Comparison of ENCODE assay signal across 13 cellular contexts in the genomic region with DNA sequence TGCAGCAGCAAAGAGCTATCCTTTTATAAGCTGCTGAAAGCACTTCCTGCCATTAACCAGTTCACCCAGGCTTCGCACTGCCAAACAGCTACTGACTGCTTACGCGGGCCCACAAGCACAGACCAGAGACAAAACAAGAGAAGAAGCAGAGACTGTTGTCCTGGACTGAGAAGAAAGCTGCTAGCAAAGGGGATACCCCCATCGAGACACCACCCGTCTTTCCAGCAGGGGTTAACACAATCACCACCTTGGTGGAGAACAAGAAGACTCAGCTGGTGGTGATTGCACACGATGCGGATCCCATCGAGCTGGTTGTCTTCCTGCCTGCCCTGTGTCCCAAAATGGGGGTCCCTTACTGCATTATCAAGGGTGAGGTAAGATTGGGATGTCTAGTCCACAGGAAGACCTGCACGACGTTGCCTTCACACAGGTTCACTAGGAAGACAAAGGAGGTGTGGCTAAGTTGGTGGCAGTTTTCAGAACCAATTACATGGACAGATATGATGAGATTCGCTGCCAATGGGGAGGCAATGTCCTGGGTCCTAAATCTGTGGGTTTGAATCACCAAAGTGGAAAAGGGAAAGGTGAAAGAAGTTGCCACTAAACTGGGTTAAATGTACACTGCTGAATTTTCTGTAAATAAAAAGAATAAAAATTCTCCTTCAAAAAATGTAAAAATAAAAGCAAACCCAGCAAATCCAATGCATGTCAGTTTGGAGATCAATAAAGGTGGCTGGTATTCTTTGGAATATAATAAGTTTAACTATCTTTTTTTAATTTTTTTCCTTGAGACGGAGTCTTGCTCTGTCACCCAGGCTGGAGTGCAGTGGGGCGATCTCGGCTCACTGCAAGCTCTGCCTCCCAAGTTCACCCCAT. TPM values are rescaled to one million over a fixed set of nuclear protein-coding genes. Genes with fewer than 3 reads are reported as not detected.
DNase-seq lines count a peak whose midpoint lies in the region; ATAC-seq and TF ChIP-seq lines count a peak whose summit lies in the region.
"Had no signal": no experiment of that assay in that cellular context is flagged by ENCODE, and none has a peak within 500 bp of the region (broad histone marks: within the 10 kb centered on the region; RNA-seq: fewer than 3 reads in every experiment).

No MANE protein-coding gene starts in this region.

- H3K27ac Mint-ChIP-seq in osteocyte (ENCODE audit: unreplicated experiment) = no peak overlapping the region

- no peak overlapping the region for H3K9ac ChIP-seq in iPS-15b (ENCODE audit: low read depth, low read length)
- H3K9ac ChIP-seq: KMS-11 had no signal

- no peaks in the 10 kb centered on the region for H3K36me3 ChIP-seq in iPS-15b (ENCODE audit: control insufficient read depth, insufficient read depth, low read length)
- no peaks in the 10 kb centered on the region for H3K36me3 ChIP-seq in uterus
- H3K36me3 ChIP-seq in prostate gland = no peaks in the 10 kb centered on the region
- H3K36me3 ChIP-seq: sigmoid colon had no signal

- WGBS in prostate gland = 49% methylated on average over 14 of the region's 14 CpGs

- H3K36me3 Mint-ChIP-seq in osteocyte (ENCODE audit: unreplicated experiment) = no peaks in the 10 kb centered on the region

- no peaks in the 10 kb centered on the region for H3K4me1 ChIP-seq in iPS-15b (ENCODE audit: control insufficient read depth, insufficient read depth, low read length)
- no peaks in the 10 kb centered on the region for H3K4me1 ChIP-seq in uterus
- H3K4me1 ChIP-seq in prostate gland (replicated peaks) = no peaks in the 10 kb centered on the region

- no peak overlapping the region for H3K27ac ChIP-seq in uterus
- no peak overlapping the region for H3K27ac ChIP-seq in prostate gland
- H3K27ac ChIP-seq: KMS-11 had no signal

- no peaks in the 10 kb centered on the region for H3K9me3 ChIP-seq in iPS-15b (ENCODE audit: control insufficient read depth, insufficient read depth, low read length)
- no peaks in the 10 kb centered on the region for H3K9me3 ChIP-seq in uterus
- no peaks in the 10 kb centered on the region for H3K9me3 ChIP-seq in prostate gland
- H3K9me3 ChIP-seq: sigmoid colon had no signal

- H3K9me3 Mint-ChIP-seq in osteocyte (ENCODE audit: unreplicated experiment) = no peaks in the 10 kb centered on the region

- DNase-seq in NCI-H1092 (lab: John Stamatoyannopoulos, UW) = peak; percentile 21
- no peak for DNase-seq in NCI-H1092 treated with DMSO at 0.1 percent for 48 hours (lab: John Stamatoyannopoulos, UW)
- peak; percentile 67 for DNase-seq in NCI-H146 (lab: John Stamatoyannopoulos, UW)
- DNase-seq in osteocyte (ENCODE audit: extremely low spot score, unreplicated experiment) = no peak
- DNase-seq in uterus = no peak
- no peak for DNase-seq in prostate gland (ENCODE audit: low spot score)
- DNase-seq: activated gamma-delta T cell, erythroblast, sigmoid colon, T-helper 9 cell had no signal

- intact Hi-C loops in uterus (cut with DNase I; ENCODE audit: low total_unique reads) = no loop called here
- intact Hi-C loops in prostate gland (cut with DNase I) = no loop called here

- no peak for TF ChIP-seq CTCF in osteocyte (IDR thresholded peaks at IDR 0.05)
- TF ChIP-seq CTCF in uterus (IDR thresholded peaks at IDR 0.05) = no peak
- no peak for TF ChIP-seq CTCF in prostate gland (IDR thresholded peaks at IDR 0.05)

- no peaks in the 10 kb centered on the region for H3K27me3 Mint-ChIP-seq in osteocyte (ENCODE audit: unreplicated experiment)

- H3K4me1 Mint-ChIP-seq in osteocyte (ENCODE audit: unreplicated experiment) = peaks cover 15% of the 10 kb centered on the region

- H3K4me3 Mint-ChIP-seq in osteocyte (ENCODE audit: unreplicated experiment) = peak overlapping the region; percentile 23

- no peak for TF ChIP-seq POLR2A in uterus (IDR thresholded peaks at IDR 0.05)
- TF ChIP-seq POLR2A in prostate gland (IDR thresholded peaks at IDR 0.05) = no peak

- ATAC-seq in GM18873 (IDR thresholded peaks at IDR 0.05; ENCODE audit: low FRiP score, unreplicated experiment) = no peak

- peaks cover 24% of the 10 kb centered on the region for H3K27me3 ChIP-seq in iPS-15b (ENCODE audit: control insufficient read depth, insufficient read depth, low read length)
- no peaks in the 10 kb centered on the region for H3K27me3 ChIP-seq in uterus
- H3K27me3 ChIP-seq in prostate gland (replicated peaks; ENCODE audit: insufficient read depth) = no peaks in the 10 kb centered on the region
- H3K27me3 ChIP-seq: sigmoid colon had no signal

- H3K4me3 ChIP-seq in iPS-15b (ENCODE audit: low read depth, low read length) = peak overlapping the region; percentile 3
- no peak overlapping the region for H3K4me3 ChIP-seq in uterus
- H3K4me3 ChIP-seq in prostate gland = no peak overlapping the region

RNA-seq across cellular contexts. Expression of a gene that starts 1.2 kb away (rescaled TPM):
- total RNA-seq in osteocyte (1.8 and 2.2 TPM in 2 replicates), uterus (1 to 10 TPM; 2.1 to 3.9 (median 3.8) TPM), prostate gland (10 to 100 TPM in 1 of 2 donors, 1 to 10 TPM in 1; 9.1 to 19.3 TPM)

RNA-seq across cellular contexts. Expression of a gene that starts 18.5 kb away (rescaled TPM):
- total RNA-seq in osteocyte (30.3 and 32.4 TPM in 2 replicates), uterus (10 to 100 TPM; 23.5 to 41.3 (median 39.5) TPM), prostate gland (10 to 100 TPM; 21.4 to 22.0 TPM)

RNA-seq across cellular contexts. Expression of a gene that starts 51.7 kb away (rescaled TPM):
- total RNA-seq in osteocyte (10.1 and 14.0 TPM in 2 replicates), uterus (10 to 100 TPM; 10.9 to 22.5 (median 15.2) TPM), prostate gland (10 to 100 TPM; 12.3 to 14.0 TPM)

Comparison
In these comparisons a context has a peak if more than half of its experiments do, and no peak if none do; other contexts are left out.
1. DNase-seq: peak in NCI-H1092 (single experiment) and NCI-H146 (single experiment); none in NCI-H1092 treated with DMSO at 0.1 percent for 48 hours (single experiment), osteocyte (single experiment), uterus (0 of 2) and prostate gland (single experiment).